7 cellular contexts compared by ENCODE assay signal in genomic region chr18:25300492-25300891, GRCh38.
"Had no signal": no experiment of that assay in that cellular context is flagged by ENCODE, and none has a peak within 500 bp of the region (broad histone marks: within the 10 kb centered on the region; RNA-seq: fewer than 3 reads in every experiment).

No MANE protein-coding gene starts in this region.

- H3K4me1 ChIP-seq: HAP-1 had no signal

- ATAC-seq: HCT116 had no signal

- H3K9ac ChIP-seq: GM23248, KMS-11 had no signal

- DNase-seq: GM23248, GOT3, H7 had no signal

- H3K27ac ChIP-seq: KMS-11 had no signal

- H3K4me2 ChIP-seq: KMS-11 had no signal

- H3K9me3 ChIP-seq: HAP-1 had no signal

- FAIRE-seq: HTR-8/SVneo had no signal

- H3K36me3 ChIP-seq: HAP-1 had no signal

- H2AFZ ChIP-seq: GM23248 had no signal

- H3K4me3 ChIP-seq: GM23248, HAP-1 had no signal
